ENCODE assay signal across 31 cellular contexts in the genomic region with DNA sequence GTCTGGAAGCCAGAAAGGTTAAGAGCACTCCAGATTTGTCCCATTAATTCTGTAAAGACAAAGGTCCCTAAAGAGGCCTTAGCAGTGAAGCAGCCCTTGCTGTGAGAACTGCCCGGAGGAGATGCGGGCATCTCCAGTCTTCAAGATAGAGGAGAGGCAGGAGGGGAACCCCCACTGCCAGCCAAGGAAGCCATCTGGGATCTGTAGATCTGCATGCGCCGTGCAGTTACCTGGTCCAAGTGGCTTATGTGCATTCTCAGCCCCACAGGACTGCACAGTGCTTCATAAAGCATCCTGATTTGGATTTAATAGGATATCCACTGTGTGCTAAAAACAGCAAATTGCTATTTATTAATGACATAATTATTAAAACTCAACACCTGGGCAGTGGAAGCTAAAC.
"Had no signal": no experiment of that assay in that cellular context is flagged by ENCODE, and none has a peak within 500 bp of the region (broad histone marks: within the 10 kb centered on the region; RNA-seq: fewer than 3 reads in every experiment).

No MANE protein-coding gene starts in this region.

- H3K4me3 ChIP-seq: MG63, PC-9, SJCRH30, SK-N-MC had no signal

- H3K9me3 ChIP-seq: MG63, SJCRH30 had no signal

- H3K4me1 ChIP-seq: SJCRH30 had no signal

- DNase-seq: Kasumi-1, MG63, NCI-H1048, NCI-H1092 treated with DMSO at 0.1 percent for 48 hours, NCI-H1105 treated with DMSO at 0.1 percent for 48 hours, NCI-H1417, NCI-H1436, NCI-H146, NCI-H1694, NCI-H187, NCI-H1930, NCI-H2029 treated with DMSO at 0.1 percent for 48 hours, NCI-H2081 treated with DMSO at 0.1 percent for 48 hours, NCI-H2107, NCI-H2171, NCI-H226, NCI-H446 treated with DMSO at 0.1 percent for 48 hours, NCI-H510A, NCI-H524, NCI-H526, NCI-H69, NCI-H748 treated with DMSO at 0.1 percent for 48 hours, NCI-H82, PC-9, SHP77, SIG-M5, SJCRH30 had no signal

- H3K36me3 ChIP-seq: MG63, SJCRH30 had no signal

- ATAC-seq: Panc1, Right ventricle myocardium inferior, SK-N-SH treated with all-trans-retinoic acid at 6 μM for 48 hours had no signal
